Comparison of ENCODE assay signal across 8 cellular contexts in the genomic region with DNA sequence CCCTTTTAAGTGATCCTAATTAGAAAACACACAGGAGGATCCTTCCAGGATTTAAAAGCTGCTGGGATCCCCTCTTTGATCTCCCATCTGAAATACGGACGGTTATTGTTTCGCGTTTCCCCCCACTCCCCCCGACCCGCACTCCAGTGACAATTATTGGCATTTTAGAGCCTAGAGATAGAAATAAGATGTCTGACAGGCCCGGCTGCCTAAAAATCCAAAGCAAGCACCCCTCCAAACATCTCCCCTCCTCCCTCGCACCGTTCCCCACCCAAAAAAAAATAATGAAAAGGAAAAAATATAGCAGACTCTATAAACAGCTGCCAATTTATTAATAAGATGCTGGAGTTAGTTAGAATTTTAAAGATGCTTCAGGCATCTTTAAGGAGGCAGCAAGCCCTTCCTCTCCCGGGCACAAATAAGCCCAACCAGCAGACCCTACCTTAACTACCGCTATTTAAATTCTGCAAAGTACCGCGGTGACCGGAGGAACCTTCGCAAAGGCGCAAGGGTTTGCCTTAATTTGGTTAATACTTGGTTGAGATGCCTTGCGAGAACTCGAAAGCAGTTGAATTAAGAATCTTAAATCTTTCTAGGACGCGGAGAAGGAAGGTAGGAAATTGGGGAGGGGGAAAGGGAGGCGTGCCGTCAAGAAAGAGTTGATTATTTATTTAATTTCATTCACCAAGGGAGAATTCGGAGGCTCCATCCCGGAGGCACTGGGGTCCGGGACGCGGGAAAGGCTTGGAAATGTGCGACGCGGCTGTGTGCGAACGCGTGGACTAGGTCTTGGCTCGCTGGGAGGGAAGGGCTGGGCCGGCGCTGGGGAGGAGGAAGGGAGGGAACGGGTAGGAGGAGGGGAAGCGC. TPM values are rescaled to one million over a fixed set of nuclear protein-coding genes. Genes with fewer than 3 reads are reported as not detected.
DNase-seq lines count a peak whose midpoint lies in the region; ATAC-seq and TF ChIP-seq lines count a peak whose summit lies in the region.

No MANE protein-coding gene starts in this region.

- peak overlapping the region; percentile 79 for H3K4me2 ChIP-seq in GM23338

- DNase-seq in GM23338 (ENCODE audit: low spot score) (peak; percentile 61), skeletal muscle cell (ENCODE audit: low read depth) (no peak), NCI-H2029 (lab: John Stamatoyannopoulos, UW) (no peak), DMS153 (lab: John Stamatoyannopoulos, UW) (no peak), cerebellar nuclear complex (lab: John Stamatoyannopoulos, UW) (no peak), GM19238 (ENCODE audit: insufficient read length, low spot score) (no peak)
- no peak for DNase-seq in activated naive CD8-positive, alpha-beta T cell treated with anti-CD3 and anti-CD28 coated beads, Interleukin-2, amount 10 ng/mL, durations not matched to agents 7 days and 5 days

- H3K27me3 Mint-ChIP-seq in GM23338 (ENCODE audit: insufficient read depth, low read depth, poor library complexity), result peaks cover 44% of the 10 kb centered on the region
- H3K27me3 Mint-ChIP-seq in activated naive CD8-positive, alpha-beta T cell treated with anti-CD3 and anti-CD28 coated beads, Interleukin-2, amount 10 ng/mL, durations not matched to agents 7 days and 5 days, result peaks cover 52% of the 10 kb centered on the region

- no peaks in the 10 kb centered on the region for H3K9me3 Mint-ChIP-seq in GM23338
- no peaks in the 10 kb centered on the region for H3K9me3 Mint-ChIP-seq in activated naive CD8-positive, alpha-beta T cell treated with anti-CD3 and anti-CD28 coated beads, Interleukin-2, amount 10 ng/mL, durations not matched to agents 7 days and 5 days

- peak overlapping the region; percentile 82 for H3K4me3 Mint-ChIP-seq in GM23338
- peak overlapping the region; percentile 78 for H3K4me3 Mint-ChIP-seq in activated naive CD8-positive, alpha-beta T cell treated with anti-CD3 and anti-CD28 coated beads, Interleukin-2, amount 10 ng/mL, durations not matched to agents 7 days and 5 days

- peaks cover 17% of the 10 kb centered on the region; the same call in 2 of the 3 replicates for H3K4me1 Mint-ChIP-seq in GM23338
- peaks cover 21% of the 10 kb centered on the region for H3K4me1 Mint-ChIP-seq in activated naive CD8-positive, alpha-beta T cell treated with anti-CD3 and anti-CD28 coated beads, Interleukin-2, amount 10 ng/mL, durations not matched to agents 7 days and 5 days

- H3K4me1 ChIP-seq in GM23338 (ENCODE audit: insufficient read depth) (peaks cover 14% of the 10 kb centered on the region), iPS-20b (ENCODE audit: insufficient read depth, low read length) (peaks cover 8% of the 10 kb centered on the region; the same call in 1 of the 2 replicates)

- H4K20me1 ChIP-seq in GM23338 (replicated peaks; ENCODE audit: insufficient read depth), result no peaks in the 10 kb centered on the region

- 0 out of 2 replicates have a peak, but pooled peaks cover 5% of the 10 kb centered on the region for H3F3A ChIP-seq in GM23338 (replicated peaks; ENCODE audit: low read depth)

- ATAC-seq in GM23338, result peak; percentile 7
- no peak for ATAC-seq in activated naive CD8-positive, alpha-beta T cell treated with anti-CD3 and anti-CD28 coated beads, Interleukin-2, amount 10 ng/mL, durations not matched to agents 7 days and 5 days (ENCODE audit: low read depth)

- H3K9me3 ChIP-seq in iPS-20b (ENCODE audit: insufficient read depth, low read depth, low read length), result no peaks in the 10 kb centered on the region

- peak overlapping the region; percentile 86 for H3K4me3 ChIP-seq in GM23338
- H3K4me3 ChIP-seq in iPS-20b (ENCODE audit: low read length), result peak overlapping the region; percentile 80
- H3K4me3 ChIP-seq in skeletal muscle cell (ENCODE audit: low read depth, low read length), result peak overlapping the region; percentile 50

- H3K27ac ChIP-seq in GM23338 (ENCODE audit: low read depth), result no peak overlapping the region
- H3K27ac ChIP-seq in iPS-20b (ENCODE audit: low read length), result no peak overlapping the region

- H3K36me3 Mint-ChIP-seq in GM23338 (ENCODE audit: low read depth), result no peaks in the 10 kb centered on the region; the same call in 2 of the 3 replicates
- no peaks in the 10 kb centered on the region for H3K36me3 Mint-ChIP-seq in activated naive CD8-positive, alpha-beta T cell treated with anti-CD3 and anti-CD28 coated beads, Interleukin-2, amount 10 ng/mL, durations not matched to agents 7 days and 5 days

- 0 out of 2 replicates have a peak overlapping the region, but pooled peaks have one; percentile 23 for H3K9ac ChIP-seq in iPS-20b (ENCODE audit: low read depth, low read length)

- peak overlapping the region; percentile 94 for H2AFZ ChIP-seq in GM23338

- POLR2A ChIA-PET in activated naive CD8-positive, alpha-beta T cell treated with anti-CD3 and anti-CD28 coated beads, Interleukin-2, amount 10 ng/mL, durations not matched to agents 7 days and 5 days (lab: Charles Lee), result interaction anchor here (1.0 kb wide), 1 partner anchor 28 kb away, joined by 5 read pairs; no protein-coding TSS in a partner anchor

- no peak overlapping the region for H3K27ac Mint-ChIP-seq in GM23338
- peak overlapping the region; percentile 2 for H3K27ac Mint-ChIP-seq in activated naive CD8-positive, alpha-beta T cell treated with anti-CD3 and anti-CD28 coated beads, Interleukin-2, amount 10 ng/mL, durations not matched to agents 7 days and 5 days

- no peaks in the 10 kb centered on the region for H3K36me3 ChIP-seq in GM23338 (ENCODE audit: insufficient read depth)
- no peaks in the 10 kb centered on the region for H3K36me3 ChIP-seq in iPS-20b (ENCODE audit: insufficient read depth, low read depth, low read length)

- no peaks in the 10 kb centered on the region for H3K79me2 ChIP-seq in GM23338 (replicated peaks; ENCODE audit: insufficient read depth)

- no peak for TF ChIP-seq CTCF in GM23338 (conservative IDR thresholded peaks at IDR 0.05; ENCODE audit: low read depth in 2 of 2)

- no peaks in the 10 kb centered on the region for H3K9me2 ChIP-seq in GM23338 (ENCODE audit: insufficient read depth)

- peaks cover 79% of the 10 kb centered on the region for H3K27me3 ChIP-seq in GM23338 (ENCODE audit: insufficient read depth)
- peaks cover 91% of the 10 kb centered on the region for H3K27me3 ChIP-seq in iPS-20b (ENCODE audit: insufficient read depth, low read length)

TF ChIP-seq in GM23338, 12 proteins besides CTCF, POLR2A, EP300 and RAD21:
- TF ChIP-seq EZH2 (IDR thresholded peaks at IDR 0.05; ENCODE audit: low read depth, unreplicated experiment) (peak; percentile 65), NANOG (IDR thresholded peaks at IDR 0.05; ENCODE audit: borderline replicate concordance) (no peak)

RNA-seq across cellular contexts. Expression of gene ISM1, which starts 1.5 kb away (rescaled TPM):
- 0.39 and 0.63 TPM in 2 replicates for total RNA-seq in GM23338 (2014; rRNA removed; shearing (Covaris generic))
- polyA plus RNA-seq in GM23338 (2016; fragmentation: Nextera tagmentation; extraction: Ambion mirVana), result 0.15 and 0.73 TPM in 2 replicates
- total RNA-seq in activated naive CD8-positive, alpha-beta T cell treated with anti-CD3 and anti-CD28 coated beads, Interleukin-2, amount 10 ng/mL, durations not matched to agents 7 days and 5 days, result 1 to 10 TPM; 2.3 to 3.0 TPM
